8 cellular contexts compared by ENCODE assay signal in the genomic region with DNA sequence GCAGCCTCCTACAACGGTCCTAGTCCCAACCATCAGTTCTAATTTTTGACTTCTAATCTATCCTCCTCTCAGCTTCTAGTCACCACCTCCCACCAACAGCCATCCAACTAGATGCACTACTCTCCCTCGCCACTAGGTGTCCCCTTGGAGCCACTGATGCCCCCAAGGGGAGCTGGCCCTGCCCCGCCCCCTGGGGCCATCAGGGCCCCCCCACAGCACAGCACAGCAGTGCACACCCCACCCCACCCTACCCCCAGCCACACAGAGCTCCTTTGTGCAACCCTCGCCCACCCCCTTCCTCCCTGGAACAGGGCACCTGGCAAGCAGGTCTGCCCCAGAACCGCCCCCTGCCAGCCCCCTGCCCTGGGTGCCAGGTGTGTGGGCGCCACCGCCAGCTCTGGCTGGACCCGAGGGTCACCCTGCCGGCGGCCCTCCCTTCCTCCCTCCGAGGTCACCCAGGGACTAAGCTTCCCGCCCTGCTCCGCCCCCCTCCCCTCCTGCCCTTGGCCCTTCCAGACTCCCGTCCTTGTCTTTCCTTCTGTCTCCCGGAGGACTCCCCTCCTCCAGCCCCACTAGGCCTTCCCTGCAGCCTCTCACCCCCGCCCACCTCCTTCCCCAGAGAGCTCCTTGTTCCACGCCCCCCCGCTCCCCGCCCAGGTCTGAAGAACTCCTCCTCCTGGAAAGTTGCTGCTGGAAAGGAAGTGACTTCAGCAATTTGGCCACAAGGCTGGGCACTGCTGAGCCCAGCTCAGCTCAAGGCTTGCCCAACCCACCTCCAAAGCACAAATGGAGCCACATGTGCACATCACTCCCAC. TPM values are rescaled to one million over a fixed set of nuclear protein-coding genes. Genes with fewer than 3 reads are reported as not detected.
A peak's percentile ranks its signal among the peaks of the same experiment; 100 is the strongest.
DNase-seq lines count a peak whose midpoint lies in the region; ATAC-seq and TF ChIP-seq lines count a peak whose summit lies in the region.

No MANE protein-coding gene starts in this region.

- ATAC-seq in DND-41 (ENCODE audit: insufficient read depth, low read depth) (peak; percentile 75), heart right ventricle (peak; percentile 65 to 78 (median 72)), HG02571 (IDR thresholded peaks at IDR 0.05; ENCODE audit: unreplicated experiment) (no peak)

- peaks cover 6% of the 10 kb centered on the region for H3K4me1 ChIP-seq in DND-41 (ENCODE audit: insufficient read depth, low read length)
- peaks cover 52% of the 10 kb centered on the region for H3K4me1 ChIP-seq in adipocyte (ENCODE audit: control insufficient read depth, insufficient read depth, low read length)
- H3K4me1 ChIP-seq in heart right ventricle: peaks cover 43 to 84% (median 69%) of the 10 kb centered on the region in 9 donors
- peaks cover 45 to 60% (median 54%) of the 10 kb centered on the region in 4 donors for H3K4me1 ChIP-seq in transverse colon

- H2AFZ ChIP-seq in DND-41 (ENCODE audit: low read depth, low read length): no peak overlapping the region

- H3K4me2 ChIP-seq in DND-41 (ENCODE audit: insufficient read depth, low read length): no peak overlapping the region

- H3K27me3 ChIP-seq in DND-41 (ENCODE audit: insufficient read depth, low read length, poor library complexity) (no peaks in the 10 kb centered on the region), adipocyte (replicated peaks; ENCODE audit: control insufficient read depth, insufficient read depth, low read length) (no peaks in the 10 kb centered on the region), heart right ventricle (no peaks in the 10 kb centered on the region), transverse colon (no peaks in the 10 kb centered on the region)

- TF ChIP-seq POLR2A in transverse colon (IDR thresholded peaks at IDR 0.05): no peak

- H4K20me1 ChIP-seq in DND-41 (ENCODE audit: insufficient read depth, low read length): peaks cover 64% of the 10 kb centered on the region

- peaks cover 46% of the 10 kb centered on the region for H3K79me2 ChIP-seq in DND-41 (ENCODE audit: insufficient read depth, low read length)

- peaks cover 72% of the 10 kb centered on the region for H3K36me3 ChIP-seq in DND-41 (ENCODE audit: insufficient read depth, low read length)
- H3K36me3 ChIP-seq in adipocyte (ENCODE audit: control insufficient read depth, insufficient read depth, low read length, severe bottlenecking): peaks cover 15% of the 10 kb centered on the region
- peaks cover 0 to 41% (median 27%) of the 10 kb centered on the region in 9 donors for H3K36me3 ChIP-seq in heart right ventricle
- no peaks in the 10 kb centered on the region for H3K36me3 ChIP-seq in transverse colon

- intact Hi-C loops in heart right ventricle (cut with DNase I): loop anchor here in 7 of 10 donors (1.0 to 5.0 kb wide), 7 partner anchors 45 to 126 kb away; partner anchors contain the start of genes AHDC1 (in 1 of the 7) and WASF2 (in 1 of the 7)
- intact Hi-C loops in posterior vena cava (cut with DNase I): loop anchor here (2.0 to 5.0 kb wide), 3 partner anchors 45 to 55 kb away; partner anchors contain the start of gene AHDC1 (in 1 of the 2)
- intact Hi-C loops in transverse colon (cut with DNase I; ENCODE audit: low total_unique reads): no loop called here

- H3K9me3 ChIP-seq in DND-41 (ENCODE audit: insufficient read depth, low read length, severe bottlenecking) (no peaks in the 10 kb centered on the region), adipocyte (ENCODE audit: control insufficient read depth, low read length) (no peaks in the 10 kb centered on the region), heart right ventricle (no peaks in the 10 kb centered on the region), transverse colon (no peaks in the 10 kb centered on the region)

- 7 to 9% methylated on average over 17 to 19 of the region's 19 CpGs for WGBS in heart right ventricle, 2 donors
- 14% methylated on average over 18 of the region's 19 CpGs; no CpG with 5 or more reads in 1 of the 2 donors for WGBS in transverse colon (ENCODE audit: low coverage in 1 of 2), 2 donors

- no peak overlapping the region for H3K9ac ChIP-seq in DND-41 (ENCODE audit: low read depth, low read length)
- H3K9ac ChIP-seq in adipocyte (ENCODE audit: low read length): peak overlapping the region; percentile 68

- in situ Hi-C loops in transverse colon (cut with MboI; ENCODE audit: low pct_ligation_motif_present in 1 of 4, low pct_unique_long_range_greater_than_20kb in 1 of 4, low sequenced_read_pairs in 3 of 4): loop anchor here in 3 of 4 donors (5.0 to 10.0 kb wide), 2 partner anchors 48 to 105 kb away; partner anchors contain the start of gene AHDC1 (in 3 of the 3)

- H3K27ac ChIP-seq in DND-41 (ENCODE audit: low read length) (no peak overlapping the region), heart right ventricle (peak overlapping the region; percentile 74 to 96 (median 86)), transverse colon (peak overlapping the region; percentile 88 to 97 (median 90))

- TF ChIP-seq EP300 in transverse colon (IDR thresholded peaks at IDR 0.05; ENCODE audit: low read depth): no peak

- H3K4me3 ChIP-seq in DND-41 (ENCODE audit: low read depth in 1 of 2, low read length in 2 of 2) (no peak overlapping the region), adipocyte (ENCODE audit: low read length) (peak overlapping the region; percentile 13), heart right ventricle (peak overlapping the region in 8 of 10 donors; percentile 10 to 32 (median 22)), transverse colon (peak overlapping the region in 2 of 4 donors; percentile 10 to 28)
- no peak overlapping the region for H3K4me3 ChIP-seq in Jurkat, Clone E6-1 (ENCODE audit: low read length)

- peak; percentile 80 for DNase-seq in DND-41
- DNase-seq in Jurkat, Clone E6-1 (ENCODE audit: low read depth, low spot score): peak; percentile 60
- DNase-seq in SW480 (ENCODE audit: low spot score): peak; percentile 77
- DNase-seq in adipocyte (ENCODE audit: low read depth): peak; percentile 95
- DNase-seq in heart right ventricle: peak; percentile 93 to 96
- peak; percentile 98 for DNase-seq in posterior vena cava (ENCODE audit: low spot score)
- peak; percentile 92 for DNase-seq in transverse colon

- TF ChIP-seq CTCF in DND-41 (IDR thresholded peaks at IDR 0.05; ENCODE audit: borderline replicate concordance, extremely low read depth, low read length, poor library complexity, severe bottlenecking) (peak; percentile 94), heart right ventricle (IDR thresholded peaks at IDR 0.05) (peak; percentile 92 to 98 (median 96)), transverse colon (IDR thresholded peaks at IDR 0.05) (peak; percentile 93 to 98 (median 94))

RNA-seq across cellular contexts. Expression of gene AHDC1, which starts 47.0 kb away (rescaled TPM):
- polyA plus RNA-seq in Jurkat, Clone E6-1 (2012; ENCODE audit: insufficient read depth, insufficient read length): 14.8 TPM
- total RNA-seq in heart right ventricle (10 to 100 TPM; 32.2 to 53.1 (median 42.9) TPM), posterior vena cava (10 to 100 TPM; 54.5 to 58.3 TPM), transverse colon (10 to 100 TPM; 11.7 to 34.4 (median 21.3) TPM)
- polyA plus RNA-seq in heart right ventricle: 10 to 100 TPM; 17.0 to 33.7 TPM

Comparison
In these comparisons a context has a peak if more than half of its experiments do, and no peak if none do; other contexts are left out.
1. H3K4me3 ChIP-seq: peak in adipocyte (single experiment) and heart right ventricle (8 of 10); none in DND-41 (0 of 2) and Jurkat, Clone E6-1 (single experiment).
2. Peak in every context shown above with its lines, with median percentiles within 50 percentile points of each other: DNase-seq and CTCF ChIP-seq.